ENCODE assay signal across 32 cellular contexts in the genomic region with DNA sequence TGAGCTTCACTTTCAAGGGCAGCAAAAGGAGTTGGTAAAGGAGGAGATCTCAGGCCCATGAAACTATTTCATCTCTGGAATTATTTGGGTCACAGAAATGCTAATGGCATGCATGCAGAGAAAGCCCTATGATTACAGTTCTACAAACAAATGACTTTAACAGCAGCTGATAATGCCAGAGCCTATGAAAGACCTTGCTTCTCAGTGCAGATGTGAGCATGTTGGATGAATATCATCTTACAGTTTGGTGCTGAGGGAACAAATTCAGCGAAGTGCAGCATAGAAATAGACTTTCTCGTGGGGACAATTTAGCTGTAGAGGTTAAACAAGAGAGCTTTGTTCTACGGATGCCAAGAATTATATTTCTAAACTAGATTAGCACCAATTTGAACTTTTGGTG. TPM values are rescaled to one million over a fixed set of nuclear protein-coding genes. Genes with fewer than 3 reads are reported as not detected.
DNase-seq lines count a peak whose midpoint lies in the region; ATAC-seq and TF ChIP-seq lines count a peak whose summit lies in the region.
"Had no signal": no experiment of that assay in that cellular context is flagged by ENCODE, and none has a peak within 500 bp of the region (broad histone marks: within the 10 kb centered on the region; RNA-seq: fewer than 3 reads in every experiment).

No MANE protein-coding gene starts in this region.

- no peak overlapping the region for H3K27ac ChIP-seq in testis
- H3K27ac ChIP-seq in ascending aorta: no peak overlapping the region
- H3K27ac ChIP-seq: breast epithelium, Peyer's patch had no signal

- peak; percentile 61 for DNase-seq in EH (ENCODE audit: low read depth)
- DNase-seq in NCI-H146 (lab: John Stamatoyannopoulos, UW): peak; percentile 38
- DNase-seq in choroid plexus epithelial cell (ENCODE audit: low read depth): peak; percentile 75
- DNase-seq in iris pigment epithelial cell (ENCODE audit: low read depth): peak; percentile 79
- DNase-seq in testis: no peak
- no peak for DNase-seq in activated CD8-positive, alpha-beta T cell treated with anti-CD3 and anti-CD28 coated beads for 36 hours
- DNase-seq in posterior cingulate gyrus: no peak
- no peak for DNase-seq in ascending aorta (ENCODE audit: low spot score in 2 of 2)
- DNase-seq: ACHN; activated CD4-positive, alpha-beta T cell treated with anti-CD3 and anti-CD28 coated beads for 36 hours; activated naive CD4-positive, alpha-beta T cell treated with anti-CD3 and anti-CD28 coated beads, Interleukin-2, amount 10 ng/mL, durations not matched to agents 7 days and 5 days; CD8-positive, alpha-beta memory T cell; DMS 273 treated with DMSO at 0.1 percent for 48 hours; effector CD4-positive, alpha-beta T cell; H7; head of caudate nucleus; Kasumi-1; naive thymus-derived CD8-positive, alpha-beta T cell; NCI-H1694 treated with DMSO at 0.1 percent for 48 hours; NCI-H2227 treated with DMSO at 0.1 percent for 48 hours; NCI-H526 treated with DMSO at 0.1 percent for 48 hours; occipital lobe; Peyer's patch; SIG-M5; stimulated activated naive B cell treated with anti-CD40 and anti-IgM and Interleukin-4, amounts not matched to agents 10 μg/mL and 1 μg/mL and 100 μg/mL, for 72 hours; substantia nigra; SW 1271 had no signal

- H3K36me3 ChIP-seq in testis (ENCODE audit: low read depth, missing control alignments): no peaks in the 10 kb centered on the region
- H3K36me3 ChIP-seq in ascending aorta: no peaks in the 10 kb centered on the region
- H3K36me3 ChIP-seq: breast epithelium, Peyer's patch had no signal

- H3K27me3 ChIP-seq in testis (no peaks in the 10 kb centered on the region), ascending aorta (no peaks in the 10 kb centered on the region)
- H3K27me3 ChIP-seq: breast epithelium, Peyer's patch had no signal

- no peak for ATAC-seq in activated CD8-positive, alpha-beta T cell treated with anti-CD3 and anti-CD28 coated beads for 36 hours
- ATAC-seq: activated CD4-positive, alpha-beta T cell treated with anti-CD3 and anti-CD28 coated beads for 36 hours; activated T-helper 17 cell treated with anti-CD3 and anti-CD28 coated beads, Interleukin-2, amount 50 U/mL, for 72 hours; GM12878; naive thymus-derived CD8-positive, alpha-beta T cell; stimulated activated naive B cell treated with anti-CD40 and anti-IgM and Interleukin-4, amounts not matched to agents 10 μg/mL and 1 μg/mL and 100 μg/mL, for 72 hours had no signal

- peaks cover 11% of the 10 kb centered on the region for H3K27me3 Mint-ChIP-seq in activated CD8-positive, alpha-beta T cell treated with anti-CD3 and anti-CD28 coated beads for 36 hours
- H3K27me3 Mint-ChIP-seq: activated naive CD4-positive, alpha-beta T cell treated with anti-CD3 and anti-CD28 coated beads, Interleukin-2, amount 10 ng/mL, durations not matched to agents 7 days and 5 days; type B pancreatic cell had no signal

- WGBS in testis, 2 donors: 49 to 67% methylated on average over 3 of the region's 3 CpGs

- H3K36me3 Mint-ChIP-seq in activated CD8-positive, alpha-beta T cell treated with anti-CD3 and anti-CD28 coated beads for 36 hours (ENCODE audit: low read depth): no peaks in the 10 kb centered on the region
- H3K36me3 Mint-ChIP-seq: activated naive CD4-positive, alpha-beta T cell treated with anti-CD3 and anti-CD28 coated beads, Interleukin-2, amount 10 ng/mL, durations not matched to agents 7 days and 5 days; CD8-positive, alpha-beta memory T cell; mesothelial cell of epicardium; naive thymus-derived CD8-positive, alpha-beta T cell; stimulated activated naive B cell treated with anti-CD40 and anti-IgM and Interleukin-4, amounts not matched to agents 10 μg/mL and 1 μg/mL and 100 μg/mL, for 72 hours; type B pancreatic cell had no signal

- H3K4me3 ChIP-seq in choroid plexus epithelial cell (ENCODE audit: low read depth, low read length) (no peak overlapping the region), testis (no peak overlapping the region), ascending aorta (no peak overlapping the region)
- H3K4me3 ChIP-seq: breast epithelium, GM12878, Peyer's patch had no signal

- H3K9me3 Mint-ChIP-seq in activated CD8-positive, alpha-beta T cell treated with anti-CD3 and anti-CD28 coated beads for 36 hours: no peaks in the 10 kb centered on the region
- H3K9me3 Mint-ChIP-seq: activated naive CD4-positive, alpha-beta T cell treated with anti-CD3 and anti-CD28 coated beads, Interleukin-2, amount 10 ng/mL, durations not matched to agents 7 days and 5 days; activated T-helper 17 cell treated with anti-CD3 and anti-CD28 coated beads, Interleukin-2, amount 50 U/mL, for 72 hours; mesothelial cell of epicardium; naive thymus-derived CD8-positive, alpha-beta T cell; stimulated activated naive B cell treated with anti-CD40 and anti-IgM and Interleukin-4, amounts not matched to agents 10 μg/mL and 1 μg/mL and 100 μg/mL, for 72 hours; type B pancreatic cell had no signal

- no peaks in the 10 kb centered on the region for H3K4me1 Mint-ChIP-seq in activated CD8-positive, alpha-beta T cell treated with anti-CD3 and anti-CD28 coated beads for 36 hours (ENCODE audit: low read depth)
- H3K4me1 Mint-ChIP-seq: activated CD4-positive, alpha-beta T cell treated with anti-CD3 and anti-CD28 coated beads for 36 hours; activated naive CD4-positive, alpha-beta T cell treated with anti-CD3 and anti-CD28 coated beads, Interleukin-2, amount 10 ng/mL, durations not matched to agents 7 days and 5 days; activated T-helper 17 cell treated with anti-CD3 and anti-CD28 coated beads, Interleukin-2, amount 50 U/mL, for 72 hours; CD8-positive, alpha-beta memory T cell; naive thymus-derived CD8-positive, alpha-beta T cell; stimulated activated naive B cell treated with anti-CD40 and anti-IgM and Interleukin-4, amounts not matched to agents 10 μg/mL and 1 μg/mL and 100 μg/mL, for 72 hours had no signal

- H3K4me1 ChIP-seq in testis: no peaks in the 10 kb centered on the region
- no peaks in the 10 kb centered on the region for H3K4me1 ChIP-seq in ascending aorta
- H3K4me1 ChIP-seq: breast epithelium, Peyer's patch had no signal

- POLR2A ChIA-PET in activated CD8-positive, alpha-beta T cell treated with anti-CD3 and anti-CD28 coated beads for 36 hours (lab: Charles Lee): no interaction called here

- no peak overlapping the region for H3K4me3 Mint-ChIP-seq in activated CD8-positive, alpha-beta T cell treated with anti-CD3 and anti-CD28 coated beads for 36 hours
- H3K4me3 Mint-ChIP-seq: activated CD4-positive, alpha-beta T cell treated with anti-CD3 and anti-CD28 coated beads for 36 hours; activated naive CD4-positive, alpha-beta T cell treated with anti-CD3 and anti-CD28 coated beads, Interleukin-2, amount 10 ng/mL, durations not matched to agents 7 days and 5 days; activated T-helper 17 cell treated with anti-CD3 and anti-CD28 coated beads, Interleukin-2, amount 50 U/mL, for 72 hours; CD8-positive, alpha-beta memory T cell; mesothelial cell of epicardium; naive thymus-derived CD8-positive, alpha-beta T cell; stimulated activated naive B cell treated with anti-CD40 and anti-IgM and Interleukin-4, amounts not matched to agents 10 μg/mL and 1 μg/mL and 100 μg/mL, for 72 hours; type B pancreatic cell had no signal

- intact Hi-C loops in testis (cut with DNase I; ENCODE audit: low total_unique reads) (no loop called here), posterior cingulate gyrus (cut with DNase I) (no loop called here), ascending aorta (cut with DNase I) (no loop called here)
- intact Hi-C loops in activated CD8-positive, alpha-beta T cell treated with anti-CD3 and anti-CD28 coated beads for 36 hours (cut with micrococcal nuclease): no loop called here

- CTCF ChIA-PET in activated CD8-positive, alpha-beta T cell treated with anti-CD3 and anti-CD28 coated beads for 36 hours (lab: Charles Lee): interaction anchor here (1.2 kb wide), 1 partner anchor 68 kb away, joined by 4 read pairs; no protein-coding TSS in a partner anchor

- no peak overlapping the region for H3K27ac Mint-ChIP-seq in activated CD8-positive, alpha-beta T cell treated with anti-CD3 and anti-CD28 coated beads for 36 hours
- H3K27ac Mint-ChIP-seq: activated CD4-positive, alpha-beta T cell treated with anti-CD3 and anti-CD28 coated beads for 36 hours; activated naive CD4-positive, alpha-beta T cell treated with anti-CD3 and anti-CD28 coated beads, Interleukin-2, amount 10 ng/mL, durations not matched to agents 7 days and 5 days; activated T-helper 17 cell treated with anti-CD3 and anti-CD28 coated beads, Interleukin-2, amount 50 U/mL, for 72 hours; CD8-positive, alpha-beta memory T cell; mesothelial cell of epicardium; naive thymus-derived CD8-positive, alpha-beta T cell; stimulated activated naive B cell treated with anti-CD40 and anti-IgM and Interleukin-4, amounts not matched to agents 10 μg/mL and 1 μg/mL and 100 μg/mL, for 72 hours; type B pancreatic cell had no signal

- H3K9me3 ChIP-seq in testis (no peaks in the 10 kb centered on the region), ascending aorta (no peaks in the 10 kb centered on the region)
- H3K9me3 ChIP-seq: breast epithelium, Peyer's patch had no signal

- no peak for TF ChIP-seq POLR2A in testis (IDR thresholded peaks at IDR 0.05)

- TF ChIP-seq CTCF in choroid plexus epithelial cell (conservative IDR thresholded peaks at IDR 0.05; ENCODE audit: low read depth, low read length) (no peak), testis (IDR thresholded peaks at IDR 0.05) (no peak), ascending aorta (IDR thresholded peaks at IDR 0.05) (no peak)
- TF ChIP-seq CTCF in activated CD8-positive, alpha-beta T cell treated with anti-CD3 and anti-CD28 coated beads for 36 hours (IDR thresholded peaks at IDR 0.05): no peak

RNA-seq across cellular contexts. Expression of gene PTX3, which starts 27.6 kb away (rescaled TPM):
- total RNA-seq in testis (under 1 TPM; 0.19 to 0.24 TPM), ascending aorta (9.2 TPM)
- polyA plus RNA-seq in testis (ENCODE audit: insufficient read depth, low read depth, low replicate concordance): 0.95 TPM
- total RNA-seq in activated CD8-positive, alpha-beta T cell treated with anti-CD3 and anti-CD28 coated beads for 36 hours: under 1 TPM in 1 of 2 experiments, not detected in 1; 0.27 TPM
- total RNA-seq: CD8-positive, alpha-beta memory T cell; GM12878 had no signal

RNA-seq across cellular contexts. Expression of gene VEPH1, which starts 38.9 kb away (rescaled TPM):
- total RNA-seq in testis (1 to 10 TPM; 2.7 to 3.0 TPM), ascending aorta (2.2 TPM)
- polyA plus RNA-seq in testis (ENCODE audit: insufficient read depth, low read depth, low replicate concordance): 8.1 TPM
- not detected for total RNA-seq in activated CD8-positive, alpha-beta T cell treated with anti-CD3 and anti-CD28 coated beads for 36 hours
- total RNA-seq: activated CD4-positive, alpha-beta T cell treated with anti-CD3 and anti-CD28 coated beads for 36 hours; activated T-helper 17 cell treated with anti-CD3 and anti-CD28 coated beads, Interleukin-2, amount 50 U/mL, for 72 hours; CD8-positive, alpha-beta memory T cell; naive thymus-derived CD8-positive, alpha-beta T cell had no signal
- polyA plus RNA-seq: CD8-positive, alpha-beta memory T cell; naive thymus-derived CD8-positive, alpha-beta T cell had no signal

Comparison
In these comparisons a context has a peak if more than half of its experiments do, and no peak if none do; other contexts are left out.
1. DNase-seq: peak in EH (single experiment), NCI-H146 (single experiment), choroid plexus epithelial cell (single experiment) and iris pigment epithelial cell (single experiment); none in testis (single experiment), activated CD8-positive, alpha-beta T cell treated with anti-CD3 and anti-CD28 coated beads for 36 hours (single experiment), posterior cingulate gyrus (0 of 10) and ascending aorta (0 of 2).